In genomic region chr4:105197777-105198176, GRCh38 we compare ENCODE assay signal across 18 cellular contexts. TPM values are rescaled to one million over a fixed set of nuclear protein-coding genes. Genes with fewer than 3 reads are reported as not detected.
A peak's percentile ranks its signal among the peaks of the same experiment; 100 is the strongest.
DNase-seq lines count a peak whose midpoint lies in the region; ATAC-seq and TF ChIP-seq lines count a peak whose summit lies in the region.
"Had no signal": no experiment of that assay in that cellular context is flagged by ENCODE, and none has a peak within 500 bp of the region (broad histone marks: within the 10 kb centered on the region; RNA-seq: fewer than 3 reads in every experiment).

No MANE protein-coding gene starts in this region.

- H3K36me3 ChIP-seq in neutrophil = peaks cover 10% of the 10 kb centered on the region

- no peaks in the 10 kb centered on the region for H3K27me3 ChIP-seq in neutrophil
- no peaks in the 10 kb centered on the region for H3K27me3 ChIP-seq in foreskin keratinocyte

- ATAC-seq in foreskin keratinocyte = no peak
- no peak for ATAC-seq in GM18520 (IDR thresholded peaks at IDR 0.05; ENCODE audit: unreplicated experiment)
- ATAC-seq: GM23338 had no signal

- H3K27ac ChIP-seq in neutrophil (peak overlapping the region; percentile 89), foreskin keratinocyte (no peak overlapping the region)

- DNase-seq in AG10803 (ENCODE audit: low read depth) (peak; percentile 18), M059J (ENCODE audit: low read depth) (peak; percentile 5), dermis blood vessel endothelial cell (peak; percentile 7), foreskin keratinocyte (no peak), NCI-H774 (lab: John Stamatoyannopoulos, UW) (no peak), medulla oblongata (ENCODE audit: extremely low spot score) (no peak)
- DNase-seq: COR-L47; KBM-7; NCI-H1436; NCI-H2029; NCI-H2171; NCI-H446; NCI-H69; NK-92 treated with Interleukin-12 subunit alpha and Interleukin-12 subunit beta, amount 100 ng/mL, for 24 hours; RPMI8226 had no signal

- H3K4me3 ChIP-seq in AG10803 (ENCODE audit: low read length) (no peak overlapping the region), neutrophil (ENCODE audit: low read depth in 1 of 2, low read length in 1 of 2) (no peak overlapping the region)
- H3K4me3 ChIP-seq: GM23338 had no signal

- no peaks in the 10 kb centered on the region for H3K9me3 ChIP-seq in neutrophil

- no peak for TF ChIP-seq CTCF in AG10803 (conservative IDR thresholded peaks at IDR 0.05; ENCODE audit: low read length)
- TF ChIP-seq CTCF in neutrophil (IDR thresholded peaks at IDR 0.05) = no peak
- TF ChIP-seq CTCF in foreskin keratinocyte (conservative IDR thresholded peaks at IDR 0.05) = no peak

- H3K4me1 ChIP-seq in neutrophil (ENCODE audit: control insufficient read depth in 1 of 2, insufficient read depth in 1 of 2, low read depth in 1 of 2, low read length in 1 of 2) (peaks cover 38 to 40% of the 10 kb centered on the region in 2 experiments), foreskin keratinocyte (peaks cover 42% of the 10 kb centered on the region)

RNA-seq across cellular contexts. Expression of gene TET2, which starts 51.1 kb away (rescaled TPM):
- total RNA-seq in M059J (2014; rRNA removed; shearing (Covaris generic)) = 6.9 and 8.9 TPM in 2 replicates
- total RNA-seq in dermis blood vessel endothelial cell = 9.9 and 10.4 TPM in 2 replicates
- total RNA-seq in foreskin keratinocyte = 11.9 and 13.2 TPM in 2 replicates
- 1.2 TPM in 2 replicates for polyA plus RNA-seq in foreskin keratinocyte

Comparison
In these comparisons a context has a peak if more than half of its experiments do, and no peak if none do; other contexts are left out.
1. DNase-seq: peak in AG10803 (single experiment), M059J (single experiment) and dermis blood vessel endothelial cell (single experiment); none in foreskin keratinocyte (0 of 2), NCI-H774 (single experiment) and medulla oblongata (single experiment).